Comparison of ENCODE assay signal across 1 cellular context in genomic region chr2:138012082-138012481, GRCh38.
TF ChIP-seq lines count a peak whose summit lies in the region.

No MANE protein-coding gene starts in this region.

TF ChIP-seq in K562, 482 proteins besides CTCF, POLR2A, EP300 and RAD21 (continued from another document):
- TF ChIP-seq CHD7 (IDR thresholded peaks at IDR 0.05; ENCODE audit: low read depth, low read length) (no peak), ZNF586 (CRISPR knock-in tag; conservative IDR thresholded peaks at IDR 0.05) (no peak), CTBP1 (IDR thresholded peaks at IDR 0.05; ENCODE audit: borderline replicate concordance) (peak; percentile 75), TAL1 (IDR thresholded peaks at IDR 0.05) (peak; percentile 94), ZNF384 (IDR thresholded peaks at IDR 0.05; ENCODE audit: low read depth, low read length) (no peak)
